Comparison of ENCODE assay signal across 1 cellular context in genomic region chr6:35037289-35038038, GRCh38.
TF ChIP-seq lines count a peak whose summit lies in the region.

No MANE protein-coding gene starts in this region.

TF ChIP-seq in GM23338, 12 proteins besides CTCF, POLR2A, EP300 and RAD21 (continued from another document):
- TF ChIP-seq ZNF462 (CRISPR knock-in tag; IDR thresholded peaks at IDR 0.05) (no peak), CREB1 (CRISPR knock-in tag; IDR thresholded peaks at IDR 0.05; ENCODE audit: low read depth) (no peak), ZNF331 (CRISPR knock-in tag; IDR thresholded peaks at IDR 0.05; ENCODE audit: low read depth) (no peak), STAT1 (IDR thresholded peaks at IDR 0.05; ENCODE audit: unreplicated experiment) (no peak)
